8 cellular contexts compared by ENCODE assay signal in the genomic region with DNA sequence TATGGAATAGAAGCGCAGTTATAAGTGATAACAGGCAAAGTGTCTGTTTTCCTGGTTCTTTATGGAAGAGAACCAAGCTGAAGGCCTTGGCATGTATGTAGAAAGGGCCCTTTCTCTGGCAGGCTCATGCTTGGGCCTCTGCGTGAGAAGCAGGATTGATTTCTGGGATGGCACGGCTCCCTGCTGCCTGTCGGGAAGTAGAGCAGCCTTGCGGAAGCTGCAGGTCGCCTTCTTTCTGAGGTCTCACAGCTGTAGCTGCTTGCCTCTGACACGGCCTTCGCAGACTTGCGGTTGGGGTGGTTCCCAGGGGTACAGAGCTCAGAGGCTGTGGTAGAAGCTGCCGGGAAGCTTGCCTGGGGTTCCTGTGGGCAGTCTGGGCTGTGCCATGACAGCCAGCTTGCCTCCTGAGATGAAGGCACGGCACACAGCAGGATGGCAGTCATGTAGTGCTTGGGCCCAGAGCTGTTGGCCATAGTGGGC. TPM values are rescaled to one million over a fixed set of nuclear protein-coding genes. Genes with fewer than 3 reads are reported as not detected.
DNase-seq lines count a peak whose midpoint lies in the region; ATAC-seq and TF ChIP-seq lines count a peak whose summit lies in the region.

No MANE protein-coding gene starts in this region.

- H3K36me3 ChIP-seq in OCI-LY1 (ENCODE audit: insufficient read depth, low read length) (peaks cover 47% of the 10 kb centered on the region), esophagus muscularis mucosa (peaks cover 12 to 38% (median 26%) of the 10 kb centered on the region in 4 donors), mesenchymal stem cell (ENCODE audit: control insufficient read depth in 1 of 2, insufficient read depth in 2 of 2, low read depth in 1 of 2, low read length in 2 of 2) (peaks cover 19 to 37% of the 10 kb centered on the region in 2 experiments), spleen (peaks cover 0 to 99% (median 43%) of the 10 kb centered on the region in 6 donors)

- no peak overlapping the region for H3K27ac Mint-ChIP-seq in activated CD4-positive, alpha-beta T cell treated with anti-CD3 and anti-CD28 coated beads, Interleukin-2, amount 10 ng/mL, durations not matched to agents 24 days and 14 days
- no peak overlapping the region for H3K27ac Mint-ChIP-seq in type B pancreatic cell

- H3K9me2 ChIP-seq in OCI-LY1 (ENCODE audit: low read depth, low read length) = no peaks in the 10 kb centered on the region

- H4K91ac ChIP-seq in mesenchymal stem cell (ENCODE audit: low read length) = no peak overlapping the region

- H2AK5ac ChIP-seq in mesenchymal stem cell (ENCODE audit: low read length, severe bottlenecking) = no peak overlapping the region

- H3F3A ChIP-seq in OCI-LY1 (ENCODE audit: insufficient read depth, low read length) = no peaks in the 10 kb centered on the region

- H3K27me3 Mint-ChIP-seq in activated CD4-positive, alpha-beta T cell treated with anti-CD3 and anti-CD28 coated beads, Interleukin-2, amount 10 ng/mL, durations not matched to agents 24 days and 14 days = no peaks in the 10 kb centered on the region
- no peaks in the 10 kb centered on the region for H3K27me3 Mint-ChIP-seq in type B pancreatic cell

- no peaks in the 10 kb centered on the region for H4K20me1 ChIP-seq in OCI-LY1 (ENCODE audit: insufficient read depth, low read length)

- H3K9ac ChIP-seq in OCI-LY1 (ENCODE audit: low read length) (no peak overlapping the region), mesenchymal stem cell (ENCODE audit: low read length) (no peak overlapping the region)

- H3K27me3 ChIP-seq in OCI-LY1 (ENCODE audit: insufficient read depth, low read length) = no peaks in the 10 kb centered on the region
- H3K27me3 ChIP-seq in esophagus muscularis mucosa = no peaks in the 10 kb centered on the region
- H3K27me3 ChIP-seq in mesenchymal stem cell (ENCODE audit: control insufficient read depth in 1 of 2, insufficient read depth in 1 of 2, low read length in 2 of 2) = no peaks in the 10 kb centered on the region
- no peaks in the 10 kb centered on the region for H3K27me3 ChIP-seq in spleen (replicated peaks in 1 of 7)

- H3K27ac ChIP-seq in OCI-LY1 (ENCODE audit: low read depth, low read length, poor library complexity, severe bottlenecking) (peak overlapping the region; percentile 45), esophagus muscularis mucosa (replicated peaks in 1 of 4) (peak overlapping the region; percentile 56 to 80 (median 64)), mesenchymal stem cell (ENCODE audit: low read length, poor library complexity, severe bottlenecking) (peak overlapping the region; percentile 93), spleen (peak overlapping the region; percentile 55 to 90 (median 83))

- TF ChIP-seq POLR2A in esophagus muscularis mucosa (IDR thresholded peaks at IDR 0.05; ENCODE audit: low read depth) (no peak), spleen (IDR thresholded peaks at IDR 0.05) (no peak)

- H3K4me3 ChIP-seq in OCI-LY1 (ENCODE audit: low read depth, low read length, poor library complexity, severe bottlenecking) = no peak overlapping the region
- no peak overlapping the region for H3K4me3 ChIP-seq in esophagus muscularis mucosa
- no peak overlapping the region for H3K4me3 ChIP-seq in mesenchymal stem cell (ENCODE audit: insufficient read depth in 1 of 2, low read depth in 1 of 2, low read length in 2 of 2)
- no peak overlapping the region for H3K4me3 ChIP-seq in spleen

- H2BK15ac ChIP-seq in mesenchymal stem cell (ENCODE audit: low read depth, poor library complexity, severe bottlenecking) = no peak overlapping the region

- DNase-seq in esophagus muscularis mucosa (ENCODE audit: extremely low spot score) (no peak), mesenchymal stem cell (peak; percentile 78), spleen (peak; percentile 86), type B pancreatic cell (ENCODE audit: extremely low spot score, unreplicated experiment) (no peak)
- DNase-seq in activated CD4-positive, alpha-beta T cell treated with anti-CD3 and anti-CD28 coated beads, Interleukin-2, amount 10 ng/mL, durations not matched to agents 24 days and 14 days = no peak

- peaks cover 51% of the 10 kb centered on the region for H3K36me3 Mint-ChIP-seq in activated CD4-positive, alpha-beta T cell treated with anti-CD3 and anti-CD28 coated beads, Interleukin-2, amount 10 ng/mL, durations not matched to agents 24 days and 14 days (ENCODE audit: low read depth)
- H3K36me3 Mint-ChIP-seq in type B pancreatic cell = peaks cover 21% of the 10 kb centered on the region

- peak overlapping the region in 1 of 2 experiments; percentile 28 for H3K23ac ChIP-seq in mesenchymal stem cell (ENCODE audit: low read length in 2 of 2)

- H3K4me1 ChIP-seq in OCI-LY1 (ENCODE audit: insufficient read depth, low read length, severe bottlenecking) (peaks cover 21% of the 10 kb centered on the region), esophagus muscularis mucosa (peaks cover 14 to 33% (median 28%) of the 10 kb centered on the region in 4 donors), mesenchymal stem cell (ENCODE audit: control insufficient read depth, insufficient read depth, low read depth, low read length) (peaks cover 36% of the 10 kb centered on the region), spleen (peaks cover 14 to 70% (median 43%) of the 10 kb centered on the region in 6 donors)

- TF ChIP-seq EP300 in esophagus muscularis mucosa (IDR thresholded peaks at IDR 0.05) = no peak

- no peak overlapping the region for H3K4ac ChIP-seq in mesenchymal stem cell (ENCODE audit: low read depth in 1 of 2, low read length in 2 of 2)

- H3K9me3 ChIP-seq in OCI-LY1 (ENCODE audit: low read length) (no peaks in the 10 kb centered on the region), esophagus muscularis mucosa (no peaks in the 10 kb centered on the region), mesenchymal stem cell (ENCODE audit: control insufficient read depth, low read length) (no peaks in the 10 kb centered on the region), spleen (no peaks in the 10 kb centered on the region)

- no peak overlapping the region for H2BK120ac ChIP-seq in mesenchymal stem cell (ENCODE audit: low read depth, low read length)

- peak overlapping the region; percentile 1 to 2 for H3K18ac ChIP-seq in mesenchymal stem cell (ENCODE audit: low read depth in 1 of 2, low read length in 2 of 2)

- peak overlapping the region in 1 of 2 experiments; percentile 4 for H2BK12ac ChIP-seq in mesenchymal stem cell (ENCODE audit: low read length in 2 of 2)

- peaks cover 32% of the 10 kb centered on the region for H3K79me1 ChIP-seq in mesenchymal stem cell (replicated peaks; ENCODE audit: low read length, poor library complexity, severe bottlenecking)

- no peaks in the 10 kb centered on the region for H3K79me2 ChIP-seq in OCI-LY1 (ENCODE audit: insufficient read depth, low read length)

- no peak overlapping the region for H4K8ac ChIP-seq in mesenchymal stem cell (ENCODE audit: low read length)

- intact Hi-C loops in esophagus muscularis mucosa (cut with DNase I) = no loop called here
- intact Hi-C loops in spleen (cut with DNase I; ENCODE audit: low total_unique reads) = no loop called here
- intact Hi-C loops in activated CD4-positive, alpha-beta T cell treated with anti-CD3 and anti-CD28 coated beads, Interleukin-2, amount 10 ng/mL, durations not matched to agents 24 days and 14 days (cut with micrococcal nuclease) = no loop called here

- peak overlapping the region in 1 of 2 experiments; percentile 30 for H3K14ac ChIP-seq in mesenchymal stem cell (ENCODE audit: low read length in 2 of 2)

- no peaks in the 10 kb centered on the region for H3K9me3 Mint-ChIP-seq in activated CD4-positive, alpha-beta T cell treated with anti-CD3 and anti-CD28 coated beads, Interleukin-2, amount 10 ng/mL, durations not matched to agents 24 days and 14 days
- no peaks in the 10 kb centered on the region for H3K9me3 Mint-ChIP-seq in type B pancreatic cell

- no peak overlapping the region for H2BK5ac ChIP-seq in mesenchymal stem cell (ENCODE audit: low read depth, low read length, poor library complexity, severe bottlenecking)

- WGBS in esophagus muscularis mucosa = 77% methylated on average over 9 of the region's 11 CpGs
- WGBS in mesenchymal stem cell = 86% methylated on average over 11 of the region's 11 CpGs
- WGBS in spleen, 5 donors = 47 to 76% (median 71%) methylated on average over 10 to 11 of the region's 11 CpGs

- TF ChIP-seq CTCF in OCI-LY1 (IDR thresholded peaks at IDR 0.05; ENCODE audit: low read length) (no peak), esophagus muscularis mucosa (IDR thresholded peaks at IDR 0.05) (no peak), spleen (IDR thresholded peaks at IDR 0.05 in 8 of 11, conservative IDR thresholded peaks at IDR 0.05 in 3 of 11) (no peak), type B pancreatic cell (conservative IDR thresholded peaks at IDR 0.05) (no peak)

- ATAC-seq in GM21515 (IDR thresholded peaks at IDR 0.05; ENCODE audit: unreplicated experiment) = no peak
- no peak for ATAC-seq in HG02623 (IDR thresholded peaks at IDR 0.05; ENCODE audit: unreplicated experiment)

- peaks cover 25% of the 10 kb centered on the region for H3K4me1 Mint-ChIP-seq in activated CD4-positive, alpha-beta T cell treated with anti-CD3 and anti-CD28 coated beads, Interleukin-2, amount 10 ng/mL, durations not matched to agents 24 days and 14 days
- H3K4me1 Mint-ChIP-seq in type B pancreatic cell (ENCODE audit: unreplicated experiment) = peaks cover 27% of the 10 kb centered on the region

- H3K4me2 ChIP-seq in OCI-LY1 (ENCODE audit: low read length) (peak overlapping the region; percentile 33; the same call in 1 of the 2 replicates), mesenchymal stem cell (ENCODE audit: low read length, poor library complexity, severe bottlenecking) (no peak overlapping the region)

- H3K4me3 Mint-ChIP-seq in activated CD4-positive, alpha-beta T cell treated with anti-CD3 and anti-CD28 coated beads, Interleukin-2, amount 10 ng/mL, durations not matched to agents 24 days and 14 days = no peak overlapping the region
- H3K4me3 Mint-ChIP-seq in type B pancreatic cell = no peak overlapping the region

- H2AFZ ChIP-seq in OCI-LY1 (ENCODE audit: low read length) = no peak overlapping the region
- H2AFZ ChIP-seq in mesenchymal stem cell (ENCODE audit: low read depth, low read length) = no peak overlapping the region

RNA-seq across cellular contexts. Expression of a gene that starts 39.4 kb away (rescaled TPM):
- total RNA-seq in esophagus muscularis mucosa = 10 to 100 TPM; 14.5 to 35.2 (median 20.5) TPM
- polyA plus RNA-seq in mesenchymal stem cell (2013, experiment 1 of 2) = 17.2 TPM
- polyA plus RNA-seq in mesenchymal stem cell (2013, experiment 2 of 2) = 17.3 TPM
- 10 to 100 TPM; 62.2 to 83.2 (median 67.1) TPM for total RNA-seq in spleen
- 10 to 100 TPM in 1 of 3 donors, 1 to 10 TPM in 2; 6.0 to 10.4 (median 6.3) TPM for polyA plus RNA-seq in spleen
- total RNA-seq in activated CD4-positive, alpha-beta T cell treated with anti-CD3 and anti-CD28 coated beads, Interleukin-2, amount 10 ng/mL, durations not matched to agents 24 days and 14 days = 69.6 and 75.0 TPM in 2 replicates
- total RNA-seq in type B pancreatic cell (ENCODE audit: low replicate concordance) = 33.7 and 37.0 TPM in 2 replicates

RNA-seq across cellular contexts. Expression of a gene that starts 55.7 kb away (rescaled TPM):
- 10 to 100 TPM in 1 of 4 donors, 1 to 10 TPM in 3; 1.9 to 10.8 (median 6.7) TPM for total RNA-seq in esophagus muscularis mucosa
- 0.12 TPM for polyA plus RNA-seq in mesenchymal stem cell (2013, experiment 1 of 2)
- polyA plus RNA-seq in mesenchymal stem cell (2013, experiment 2 of 2) = 0.15 TPM
- 10 to 100 TPM in 4 of 7 donors, 1 to 10 TPM in 3; 6.1 to 13.4 (median 10.4) TPM for total RNA-seq in spleen
- polyA plus RNA-seq in spleen = 10 to 100 TPM in 2 of 3 donors, 1 to 10 TPM in 1; 4.8 to 17.4 (median 11.2) TPM
- total RNA-seq in activated CD4-positive, alpha-beta T cell treated with anti-CD3 and anti-CD28 coated beads, Interleukin-2, amount 10 ng/mL, durations not matched to agents 24 days and 14 days = 10.0 and 16.5 TPM in 2 replicates
- 5.1 and 5.8 TPM in 2 replicates for total RNA-seq in type B pancreatic cell (ENCODE audit: low replicate concordance)

Comparison
In these comparisons a context has a peak if more than half of its experiments do, and no peak if none do; other contexts are left out.
1. DNase-seq: peak in mesenchymal stem cell (single experiment) and spleen (single experiment); none in esophagus muscularis mucosa (single experiment), activated CD4-positive, alpha-beta T cell treated with anti-CD3 and anti-CD28 coated beads, Interleukin-2, amount 10 ng/mL, durations not matched to agents 24 days and 14 days (single experiment) and type B pancreatic cell (single experiment).
2. Peak in every context shown above with its lines, with median percentiles within 50 percentile points of each other: H3K27ac ChIP-seq.